Comparison of ENCODE assay signal across 8 cellular contexts in the genomic region with DNA sequence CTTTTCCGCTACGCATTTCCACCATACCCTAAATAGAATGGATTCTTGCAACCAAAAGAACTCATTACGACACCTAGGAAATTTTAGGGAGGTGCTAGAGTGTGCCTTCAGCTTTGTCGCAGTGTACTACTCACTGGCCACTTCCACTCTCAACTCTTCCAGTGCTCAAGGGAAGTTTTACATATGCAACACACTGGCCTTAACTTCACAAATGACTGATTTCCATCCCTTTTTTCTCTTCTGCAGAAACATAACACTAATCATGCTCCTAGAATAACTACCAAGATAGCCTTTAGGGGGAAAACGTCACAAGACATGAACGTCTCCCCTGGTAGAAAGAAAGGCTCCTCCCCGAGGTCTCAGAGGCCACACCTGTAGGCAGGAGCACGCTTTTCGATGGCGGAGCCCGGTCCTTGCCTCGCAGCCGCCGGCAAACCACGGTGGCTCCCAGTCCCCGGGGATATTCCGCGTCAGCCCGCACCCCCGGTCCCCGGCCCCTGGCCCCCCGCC. TPM values are rescaled to one million over a fixed set of nuclear protein-coding genes. Genes with fewer than 3 reads are reported as not detected.
DNase-seq lines count a peak whose midpoint lies in the region; ATAC-seq and TF ChIP-seq lines count a peak whose summit lies in the region.

No MANE protein-coding gene starts in this region.

- no peaks in the 10 kb centered on the region for H3K36me3 Mint-ChIP-seq in immature natural killer cell

- TF ChIP-seq CTCF in NB4 (IDR thresholded peaks at IDR 0.05; ENCODE audit: low read depth, low read length) (no peak), astrocyte of the spinal cord (IDR thresholded peaks at IDR 0.05; ENCODE audit: low read depth, low read length) (no peak)

- H3K27ac Mint-ChIP-seq in immature natural killer cell = peak overlapping the region; percentile 94 to 100 (median 99)

- peaks cover 26 to 32% of the 10 kb centered on the region in 2 donors for H3K4me1 Mint-ChIP-seq in immature natural killer cell

- in situ Hi-C loops in astrocyte of the spinal cord (cut with HindIII; ENCODE audit: low sequenced_read_pairs) = no loop called here

- peak overlapping the region; percentile 95 to 99 (median 97) for H3K4me3 Mint-ChIP-seq in immature natural killer cell

- peak; percentile 84 for DNase-seq in NB4 (ENCODE audit: low read depth)
- DNase-seq in T-helper 22 cell (ENCODE audit: low read depth) = peak; percentile 64
- peak; percentile 48 for DNase-seq in astrocyte of the spinal cord (ENCODE audit: low read depth, low spot score)
- DNase-seq in immature natural killer cell = peak; percentile 72 to 78 (median 77)
- DNase-seq in stimulated activated CD4-positive, alpha-beta T cell treated with anti-CD3 and anti-CD28 coated beads, Interleukin-12 subunit alpha, Interleukin-12 subunit beta, amount 100 ng/mL, for 4 hours = peak; percentile 63
- DNase-seq in DMS153 (lab: John Stamatoyannopoulos, UW) = no peak

- ATAC-seq in GM18498 (IDR thresholded peaks at IDR 0.05; ENCODE audit: unreplicated experiment) (peak; percentile 75), HG02623 (IDR thresholded peaks at IDR 0.05; ENCODE audit: unreplicated experiment) (peak; percentile 56)

- H3K27me3 Mint-ChIP-seq in immature natural killer cell (ENCODE audit: low read depth in 3 of 3) = peaks cover 0 to 15% (median 11%) of the 10 kb centered on the region in 3 donors

- H3K9me3 Mint-ChIP-seq in immature natural killer cell = no peaks in the 10 kb centered on the region

- no peak for TF ChIP-seq POLR2A in NB4 (IDR thresholded peaks at IDR 0.05; ENCODE audit: extremely low read depth, insufficient read length)

- H3K4me3 ChIP-seq in NB4 (ENCODE audit: low read depth, low read length) = peak overlapping the region; percentile 90
- H3K4me3 ChIP-seq in astrocyte of the spinal cord (ENCODE audit: low read depth, low read length) = peak overlapping the region; percentile 87

RNA-seq across cellular contexts. Expression of gene LYRM4, which starts 0.6 kb away (rescaled TPM):
- polyA plus RNA-seq in immature natural killer cell = 10 to 100 TPM; 10.5 to 23.4 (median 21.9) TPM

RNA-seq across cellular contexts. Expression of gene FARS2, which starts 1.1 kb away (rescaled TPM):
- polyA plus RNA-seq in immature natural killer cell = 10 to 100 TPM; 30.5 to 41.0 (median 40.2) TPM
